In genomic region chr10:104040382-104040781, GRCh38 we compare ENCODE assay signal across 33 cellular contexts. TPM values are rescaled to one million over a fixed set of nuclear protein-coding genes. Genes with fewer than 3 reads are reported as not detected.
"Had no signal": no experiment of that assay in that cellular context is flagged by ENCODE, and none has a peak within 500 bp of the region (broad histone marks: within the 10 kb centered on the region; RNA-seq: fewer than 3 reads in every experiment).

No MANE protein-coding gene starts in this region.

- H3K27me3 ChIP-seq: brain microvascular endothelial cell, dorsolateral prefrontal cortex, esophagus squamous epithelium, gastroesophageal sphincter, heart right ventricle had no signal

- H3K27ac Mint-ChIP-seq: activated CD4-positive, alpha-beta memory T cell treated with anti-CD3 and anti-CD28 coated beads for 36 hours; activated CD4-positive, alpha-beta T cell treated with anti-CD3 and anti-CD28 coated beads for 36 hours; activated CD4-positive, alpha-beta T cell treated with anti-CD3 and anti-CD28 coated beads, Interleukin-2, amount 10 ng/mL, durations not matched to agents 24 days and 14 days; activated CD8-positive, alpha-beta memory T cell treated with anti-CD3 and anti-CD28 coated beads, Interleukin-2, amount 10 ng/mL, durations not matched to agents 7 days and 5 days; activated CD8-positive, alpha-beta T cell treated with anti-CD3 and anti-CD28 coated beads, Interleukin-2, amount 10 ng/mL, durations not matched to agents 7 days and 5 days; activated naive CD4-positive, alpha-beta T cell treated with anti-CD3 and anti-CD28 coated beads for 36 hours; activated naive CD8-positive, alpha-beta T cell; activated T-helper 1 cell treated with anti-CD3 and anti-CD28 coated beads, Interleukin-12 subunit alpha, Interleukin-12 subunit beta, Interleukin-2, Interleukin-4 antibody, amounts not matched to agents 30 ng/mL and 10 ng/mL and 1 ng/mL, durations not matched to agents 14 hours and 24 hours and 36 hours; activated T-helper 2 cell treated with anti-CD3 and anti-CD28 coated beads, Interferon-gamma antibody, Interleukin-2, Interleukin-4, amounts not matched to agents 10 μg/mL and 5 μg/mL and 100 μg/mL, durations not matched to agents 14 hours and 24 hours and 36 hours; dendritic cell treated with granulocyte-macrophage colony-stimulating factor and Interleukin-4, amounts not matched to agents 40 ng/mL and 50 ng/mL, for 4 days; effector memory CD8-positive, alpha-beta T cell had no signal

- H3K4me3 Mint-ChIP-seq: activated CD4-positive, alpha-beta memory T cell treated with anti-CD3 and anti-CD28 coated beads for 36 hours; activated CD4-positive, alpha-beta T cell treated with anti-CD3 and anti-CD28 coated beads for 36 hours; activated CD4-positive, alpha-beta T cell treated with anti-CD3 and anti-CD28 coated beads, Interleukin-2, amount 10 ng/mL, durations not matched to agents 24 days and 14 days; activated CD8-positive, alpha-beta memory T cell treated with anti-CD3 and anti-CD28 coated beads, Interleukin-2, amount 10 ng/mL, durations not matched to agents 7 days and 5 days; activated CD8-positive, alpha-beta T cell treated with anti-CD3 and anti-CD28 coated beads, Interleukin-2, amount 10 ng/mL, durations not matched to agents 7 days and 5 days; activated naive CD4-positive, alpha-beta T cell treated with anti-CD3 and anti-CD28 coated beads for 36 hours; activated naive CD8-positive, alpha-beta T cell; activated T-helper 1 cell treated with anti-CD3 and anti-CD28 coated beads, Interleukin-12 subunit alpha, Interleukin-12 subunit beta, Interleukin-2, Interleukin-4 antibody, amounts not matched to agents 30 ng/mL and 10 ng/mL and 1 ng/mL, durations not matched to agents 14 hours and 24 hours and 36 hours; central memory CD8-positive, alpha-beta T cell; dendritic cell treated with granulocyte-macrophage colony-stimulating factor and Interleukin-4, amounts not matched to agents 40 ng/mL and 50 ng/mL, for 4 days; effector memory CD8-positive, alpha-beta T cell had no signal

- H3K36me3 Mint-ChIP-seq: activated CD4-positive, alpha-beta memory T cell treated with anti-CD3 and anti-CD28 coated beads for 36 hours; activated CD8-positive, alpha-beta memory T cell treated with anti-CD3 and anti-CD28 coated beads, Interleukin-2, amount 10 ng/mL, durations not matched to agents 7 days and 5 days; activated naive CD8-positive, alpha-beta T cell had no signal

- H3K9me3 Mint-ChIP-seq: activated CD4-positive, alpha-beta memory T cell treated with anti-CD3 and anti-CD28 coated beads for 36 hours; activated CD4-positive, alpha-beta T cell treated with anti-CD3 and anti-CD28 coated beads, Interleukin-2, amount 10 ng/mL, durations not matched to agents 24 days and 14 days; activated naive CD4-positive, alpha-beta T cell treated with anti-CD3 and anti-CD28 coated beads for 36 hours; activated T-helper 1 cell treated with anti-CD3 and anti-CD28 coated beads, Interleukin-12 subunit alpha, Interleukin-12 subunit beta, Interleukin-2, Interleukin-4 antibody, amounts not matched to agents 30 ng/mL and 10 ng/mL and 1 ng/mL, durations not matched to agents 14 hours and 24 hours and 36 hours; activated T-helper 2 cell treated with anti-CD3 and anti-CD28 coated beads, Interferon-gamma antibody, Interleukin-2, Interleukin-4, amounts not matched to agents 10 μg/mL and 5 μg/mL and 100 μg/mL, durations not matched to agents 14 hours and 24 hours and 36 hours; central memory CD8-positive, alpha-beta T cell; dendritic cell treated with granulocyte-macrophage colony-stimulating factor and Interleukin-4, amounts not matched to agents 40 ng/mL and 50 ng/mL, for 4 days; effector memory CD8-positive, alpha-beta T cell had no signal

- H3K36me3 ChIP-seq: brain microvascular endothelial cell, gastroesophageal sphincter, heart right ventricle had no signal

- H3K27me3 Mint-ChIP-seq: activated CD4-positive, alpha-beta memory T cell treated with anti-CD3 and anti-CD28 coated beads for 36 hours; activated CD4-positive, alpha-beta T cell treated with anti-CD3 and anti-CD28 coated beads for 36 hours; activated CD4-positive, alpha-beta T cell treated with anti-CD3 and anti-CD28 coated beads, Interleukin-2, amount 10 ng/mL, durations not matched to agents 24 days and 14 days; activated CD8-positive, alpha-beta memory T cell treated with anti-CD3 and anti-CD28 coated beads, Interleukin-2, amount 10 ng/mL, durations not matched to agents 7 days and 5 days; activated naive CD8-positive, alpha-beta T cell; central memory CD8-positive, alpha-beta T cell; dendritic cell treated with granulocyte-macrophage colony-stimulating factor and Interleukin-4, amounts not matched to agents 40 ng/mL and 50 ng/mL, for 4 days; effector memory CD8-positive, alpha-beta T cell had no signal

- H3K4me1 ChIP-seq: esophagus squamous epithelium, gastroesophageal sphincter, heart right ventricle had no signal

- H3K27ac ChIP-seq: brain microvascular endothelial cell, coronary artery, dorsolateral prefrontal cortex, esophagus squamous epithelium, gastroesophageal sphincter, heart right ventricle had no signal

- FAIRE-seq: astrocyte had no signal

- H3K9me3 ChIP-seq: esophagus squamous epithelium, gastroesophageal sphincter, heart right ventricle had no signal

- H3K4me3 ChIP-seq: coronary artery, dorsolateral prefrontal cortex, esophagus squamous epithelium, gastroesophageal sphincter, heart right ventricle had no signal

- H3K4me1 Mint-ChIP-seq: activated CD4-positive, alpha-beta T cell treated with anti-CD3 and anti-CD28 coated beads for 36 hours; activated CD4-positive, alpha-beta T cell treated with anti-CD3 and anti-CD28 coated beads, Interleukin-2, amount 10 ng/mL, durations not matched to agents 24 days and 14 days; activated CD8-positive, alpha-beta memory T cell treated with anti-CD3 and anti-CD28 coated beads, Interleukin-2, amount 10 ng/mL, durations not matched to agents 7 days and 5 days; central memory CD8-positive, alpha-beta T cell had no signal

- DNase-seq: activated CD4-positive, alpha-beta memory T cell treated with anti-CD3 and anti-CD28 coated beads for 36 hours; activated CD4-positive, alpha-beta T cell treated with anti-CD3 and anti-CD28 coated beads for 36 hours; activated CD4-positive, alpha-beta T cell treated with anti-CD3 and anti-CD28 coated beads, Interleukin-2, amount 10 ng/mL, durations not matched to agents 24 days and 14 days; activated CD4-positive, CD25-positive, alpha-beta regulatory T cell; activated CD4-positive, CD25-positive, alpha-beta regulatory T cell treated with anti-CD3 and anti-CD28 coated beads, Interleukin-2, amount 50 U/mL, for 72 hours; activated CD8-positive, alpha-beta memory T cell treated with anti-CD3 and anti-CD28 coated beads, Interleukin-2, amount 50 U/mL, for 4 hours; activated CD8-positive, alpha-beta T cell treated with anti-CD3 and anti-CD28 coated beads, Interleukin-2, amount 10 ng/mL, durations not matched to agents 7 days and 5 days; activated effector memory CD4-positive, alpha-beta T cell treated with anti-CD3 and anti-CD28 coated beads, Interleukin-2, amount 50 U/mL, for 16 hours; activated naive CD4-positive, alpha-beta T cell treated with anti-CD3 and anti-CD28 coated beads for 36 hours; activated T-cell treated with anti-CD3 and anti-CD28 coated beads, Interleukin-2, amount 50 U/mL, for 1 hour; activated T-cell treated with anti-CD3 and anti-CD28 coated beads, Interleukin-2, amount 50 U/mL, for 48 hours; amniotic stem cell; anterior cingulate cortex; brain microvascular endothelial cell; dorsolateral prefrontal cortex; effector memory CD8-positive, alpha-beta T cell; erythroblast; esophagus squamous epithelium; foreskin melanocyte; heart right ventricle; T-helper 2 cell had no signal

RNA-seq across cellular contexts. Expression of gene COL17A1, which starts 45.3 kb away (rescaled TPM):
- total RNA-seq: activated CD4-positive, alpha-beta memory T cell treated with anti-CD3 and anti-CD28 coated beads for 36 hours; activated CD4-positive, alpha-beta T cell treated with anti-CD3 and anti-CD28 coated beads for 36 hours; activated CD4-positive, alpha-beta T cell treated with anti-CD3 and anti-CD28 coated beads, Interleukin-2, amount 10 ng/mL, durations not matched to agents 24 days and 14 days; activated CD8-positive, alpha-beta memory T cell treated with anti-CD3 and anti-CD28 coated beads for 36 hours; activated CD8-positive, alpha-beta memory T cell treated with anti-CD3 and anti-CD28 coated beads, Interleukin-2, amount 10 ng/mL, durations not matched to agents 7 days and 5 days; activated CD8-positive, alpha-beta T cell treated with anti-CD3 and anti-CD28 coated beads, Interleukin-2, amount 10 ng/mL, durations not matched to agents 7 days and 5 days; activated naive CD4-positive, alpha-beta T cell treated with anti-CD3 and anti-CD28 coated beads for 36 hours; activated T-helper 1 cell treated with anti-CD3 and anti-CD28 coated beads, Interleukin-12 subunit alpha, Interleukin-12 subunit beta, Interleukin-2, Interleukin-4 antibody, amounts not matched to agents 30 ng/mL and 10 ng/mL and 1 ng/mL, durations not matched to agents 14 hours and 24 hours and 36 hours; activated T-helper 2 cell treated with anti-CD3 and anti-CD28 coated beads, Interferon-gamma antibody, Interleukin-2, Interleukin-4, amounts not matched to agents 10 μg/mL and 5 μg/mL and 100 μg/mL, durations not matched to agents 14 hours and 24 hours and 36 hours; fibroblast of villous mesenchyme; T-helper 1 cell treated with Interleukin-12 subunit alpha and Interleukin-12 subunit beta and Interleukin-4 antibody, amounts not matched to agents 30 ng/mL and 1 ng/mL, for 36 hours had no signal
